Comparison of ENCODE assay signal across 3 cellular contexts in the genomic region with DNA sequence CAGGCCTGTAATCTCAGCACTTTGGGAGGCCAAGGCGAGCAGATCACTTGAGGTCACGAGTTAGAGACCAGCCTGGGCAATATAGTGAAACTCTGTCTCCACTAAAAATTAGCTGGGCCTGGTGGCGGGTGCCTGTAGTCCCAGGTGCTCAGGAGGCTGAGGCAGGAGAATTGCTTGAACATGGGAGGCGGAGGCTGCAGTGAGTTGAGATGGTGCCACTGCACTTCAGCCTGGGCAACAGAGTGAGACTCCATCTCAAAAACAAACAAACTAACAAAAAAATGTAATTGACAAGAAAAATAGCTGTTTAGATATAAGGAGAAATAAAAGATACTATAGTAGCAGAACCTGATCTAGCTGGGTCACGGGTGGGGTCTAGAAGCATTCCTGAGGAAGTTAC. TPM values are rescaled to one million over a fixed set of nuclear protein-coding genes. Genes with fewer than 3 reads are reported as not detected.
"Had no signal": no experiment of that assay in that cellular context is flagged by ENCODE, and none has a peak within 500 bp of the region (broad histone marks: within the 10 kb centered on the region; RNA-seq: fewer than 3 reads in every experiment).

No MANE protein-coding gene starts in this region.

RNA-seq across cellular contexts. Expression of gene HSPB6, which starts 15.5 kb away (rescaled TPM):
- polyA plus RNA-seq: immature natural killer cell, keratinocyte, mammary epithelial cell had no signal
